ENCODE assay signal across 8 cellular contexts in genomic region chr12:7806863-7807487, GRCh38. TPM values are rescaled to one million over a fixed set of nuclear protein-coding genes. Genes with fewer than 3 reads are reported as not detected.
A peak's percentile ranks its signal among the peaks of the same experiment; 100 is the strongest.
DNase-seq lines count a peak whose midpoint lies in the region; ATAC-seq, FAIRE-seq and TF ChIP-seq lines count a peak whose summit lies in the region.

No MANE protein-coding gene starts in this region.

- H3K27me3 ChIP-seq in AG04450 (ENCODE audit: control insufficient read depth, insufficient read depth, low read length) = no peaks in the 10 kb centered on the region

- no peak overlapping the region for H3K4me3 Mint-ChIP-seq in activated CD8-positive, alpha-beta T cell treated with anti-CD3 and anti-CD28 coated beads, Interleukin-2, amount 10 ng/mL, durations not matched to agents 7 days and 5 days
- no peak overlapping the region for H3K4me3 Mint-ChIP-seq in effector memory CD8-positive, alpha-beta T cell

- ATAC-seq in activated CD8-positive, alpha-beta T cell treated with anti-CD3 and anti-CD28 coated beads, Interleukin-2, amount 10 ng/mL, durations not matched to agents 7 days and 5 days = peak; percentile 60
- ATAC-seq in effector memory CD8-positive, alpha-beta T cell (replicated peaks) = peak; percentile 57
- no peak for ATAC-seq in HG02571 (IDR thresholded peaks at IDR 0.05; ENCODE audit: unreplicated experiment)

- H3K4me1 Mint-ChIP-seq in activated CD8-positive, alpha-beta T cell treated with anti-CD3 and anti-CD28 coated beads, Interleukin-2, amount 10 ng/mL, durations not matched to agents 7 days and 5 days (ENCODE audit: low read depth) = no peaks in the 10 kb centered on the region
- no peaks in the 10 kb centered on the region for H3K4me1 Mint-ChIP-seq in effector memory CD8-positive, alpha-beta T cell (ENCODE audit: low read depth in 2 of 2)

- peaks cover 3% of the 10 kb centered on the region for H3K27me3 Mint-ChIP-seq in activated CD8-positive, alpha-beta T cell treated with anti-CD3 and anti-CD28 coated beads, Interleukin-2, amount 10 ng/mL, durations not matched to agents 7 days and 5 days (ENCODE audit: low read depth)
- peaks cover 6 to 8% of the 10 kb centered on the region in 2 donors for H3K27me3 Mint-ChIP-seq in effector memory CD8-positive, alpha-beta T cell

- H3K36me3 Mint-ChIP-seq in activated CD8-positive, alpha-beta T cell treated with anti-CD3 and anti-CD28 coated beads, Interleukin-2, amount 10 ng/mL, durations not matched to agents 7 days and 5 days (ENCODE audit: low read depth) = no peaks in the 10 kb centered on the region
- H3K36me3 Mint-ChIP-seq in effector memory CD8-positive, alpha-beta T cell (ENCODE audit: insufficient read depth) = peaks cover 3% of the 10 kb centered on the region

- DNase-seq in AG04450 (ENCODE audit: low read depth, low spot score) = peak; percentile 4
- DNase-seq in GM19239 (ENCODE audit: insufficient read length, low spot score) = peak; percentile 57
- peak; percentile 30 for DNase-seq in NCI-H748 (lab: John Stamatoyannopoulos, UW; ENCODE audit: unreplicated experiment)
- DNase-seq in activated CD8-positive, alpha-beta T cell treated with anti-CD3 and anti-CD28 coated beads, Interleukin-2, amount 10 ng/mL, durations not matched to agents 7 days and 5 days = peak; percentile 71
- peak; percentile 48 to 67 (median 50) for DNase-seq in effector memory CD8-positive, alpha-beta T cell
- DNase-seq in mesenteric fat pad (ENCODE audit: low spot score) = peak; percentile 60
- DNase-seq in stimulated activated CD8-positive, alpha-beta memory T cell treated with anti-CD3 and anti-CD28 coated beads, Interleukin-2, amount 100 ng/mL, for 48 hours (ENCODE audit: low read depth in 2 of 2) = peak; percentile 34 to 53

- no peak overlapping the region for H3K27ac Mint-ChIP-seq in activated CD8-positive, alpha-beta T cell treated with anti-CD3 and anti-CD28 coated beads, Interleukin-2, amount 10 ng/mL, durations not matched to agents 7 days and 5 days
- H3K27ac Mint-ChIP-seq in effector memory CD8-positive, alpha-beta T cell = no peak overlapping the region

- no peak overlapping the region for H3K27ac ChIP-seq in AG04450 (ENCODE audit: low read depth, low read length)

- FAIRE-seq in GM19239 (lab: Jason Lieb, UNC) = peak; percentile 83

- CTCF ChIA-PET in AG04450 (lab: Charles Lee) = interaction anchor here (0.5 to 3.6 kb wide), 23 partner anchors 9 to 895 kb away, joined by 3 to 20 read pairs (median 4); no protein-coding TSS in a partner anchor
- CTCF ChIA-PET in activated CD8-positive, alpha-beta T cell treated with anti-CD3 and anti-CD28 coated beads, Interleukin-2, amount 10 ng/mL, durations not matched to agents 7 days and 5 days (lab: Charles Lee) = interaction anchor here (0.6 to 4.8 kb wide), 14 partner anchors 12 to 514 kb away, joined by 3 to 39 read pairs (median 4); no protein-coding TSS in a partner anchor

- no peak overlapping the region for H3K4me3 ChIP-seq in AG04450 (ENCODE audit: low read depth, low read length)

- no peaks in the 10 kb centered on the region for H3K9me3 ChIP-seq in AG04450 (ENCODE audit: control insufficient read depth, insufficient read depth, low read length)

- H3K9me3 Mint-ChIP-seq in activated CD8-positive, alpha-beta T cell treated with anti-CD3 and anti-CD28 coated beads, Interleukin-2, amount 10 ng/mL, durations not matched to agents 7 days and 5 days (ENCODE audit: insufficient read depth) = no peaks in the 10 kb centered on the region
- H3K9me3 Mint-ChIP-seq in effector memory CD8-positive, alpha-beta T cell = no peaks in the 10 kb centered on the region

- POLR2A ChIA-PET in AG04450 (lab: Yijun Ruan, JAX) = no interaction called here
- POLR2A ChIA-PET in activated CD8-positive, alpha-beta T cell treated with anti-CD3 and anti-CD28 coated beads, Interleukin-2, amount 10 ng/mL, durations not matched to agents 7 days and 5 days (lab: Charles Lee) = no interaction called here

- peak; percentile 95 for TF ChIP-seq CTCF in AG04450 (IDR thresholded peaks at IDR 0.05; ENCODE audit: low read depth, low read length)

RNA-seq across cellular contexts. Expression of gene NANOG, which starts 17.8 kb away (rescaled TPM):
- polyA plus RNA-seq in AG04450 (2011; rRNA removed) = 0.01 TPM in 1 of 2 replicates, not detected in the other
- polyA minus RNA-seq in AG04450 (2011; rRNA and poly(A)+ RNA removed) = not detected in 2 replicates
- not detected for total RNA-seq in activated CD8-positive, alpha-beta T cell treated with anti-CD3 and anti-CD28 coated beads, Interleukin-2, amount 10 ng/mL, durations not matched to agents 7 days and 5 days
- 0.35 TPM for total RNA-seq in mesenteric fat pad

RNA-seq across cellular contexts. Expression of gene NANOGNB, which starts 42.0 kb away (rescaled TPM):
- polyA plus RNA-seq in AG04450 (2011; rRNA removed) = not detected in 2 replicates
- not detected in 2 replicates for polyA minus RNA-seq in AG04450 (2011; rRNA and poly(A)+ RNA removed)
- total RNA-seq in activated CD8-positive, alpha-beta T cell treated with anti-CD3 and anti-CD28 coated beads, Interleukin-2, amount 10 ng/mL, durations not matched to agents 7 days and 5 days = not detected
- not detected for total RNA-seq in mesenteric fat pad

RNA-seq across cellular contexts. Expression of gene CLEC4C, which starts 59.8 kb away (rescaled TPM):
- not detected in 2 replicates for polyA plus RNA-seq in AG04450 (2011; rRNA removed)
- not detected in 2 replicates for polyA minus RNA-seq in AG04450 (2011; rRNA and poly(A)+ RNA removed)
- not detected for total RNA-seq in activated CD8-positive, alpha-beta T cell treated with anti-CD3 and anti-CD28 coated beads, Interleukin-2, amount 10 ng/mL, durations not matched to agents 7 days and 5 days
- total RNA-seq in mesenteric fat pad = not detected

Comparison
In these comparisons a context has a peak if more than half of its experiments do, and no peak if none do; other contexts are left out.
1. DNase-seq: peak in every context shown above with its lines; median percentile 71 in activated CD8-positive, alpha-beta T cell treated with anti-CD3 and anti-CD28 coated beads, Interleukin-2, amount 10 ng/mL, durations not matched to agents 7 days and 5 days; 60 in mesenteric fat pad; 57 in GM19239; 50 in effector memory CD8-positive, alpha-beta T cell; 44 in stimulated activated CD8-positive, alpha-beta memory T cell treated with anti-CD3 and anti-CD28 coated beads, Interleukin-2, amount 100 ng/mL, for 48 hours; 30 in NCI-H748; 4 in AG04450.